Comparison of ENCODE assay signal across 2 cellular contexts in genomic region chr11:44950625-44951472, GRCh38.
TF ChIP-seq lines count a peak whose summit lies in the region.

TSS of gene TP53I11 (minus strand) at chr11:44950883. CDS start at chr11:44938335, 12,548 bp downstream.

TF ChIP-seq in liver, 16 proteins besides CTCF, POLR2A, EP300 and RAD21:
- TF ChIP-seq, protein P1, sequence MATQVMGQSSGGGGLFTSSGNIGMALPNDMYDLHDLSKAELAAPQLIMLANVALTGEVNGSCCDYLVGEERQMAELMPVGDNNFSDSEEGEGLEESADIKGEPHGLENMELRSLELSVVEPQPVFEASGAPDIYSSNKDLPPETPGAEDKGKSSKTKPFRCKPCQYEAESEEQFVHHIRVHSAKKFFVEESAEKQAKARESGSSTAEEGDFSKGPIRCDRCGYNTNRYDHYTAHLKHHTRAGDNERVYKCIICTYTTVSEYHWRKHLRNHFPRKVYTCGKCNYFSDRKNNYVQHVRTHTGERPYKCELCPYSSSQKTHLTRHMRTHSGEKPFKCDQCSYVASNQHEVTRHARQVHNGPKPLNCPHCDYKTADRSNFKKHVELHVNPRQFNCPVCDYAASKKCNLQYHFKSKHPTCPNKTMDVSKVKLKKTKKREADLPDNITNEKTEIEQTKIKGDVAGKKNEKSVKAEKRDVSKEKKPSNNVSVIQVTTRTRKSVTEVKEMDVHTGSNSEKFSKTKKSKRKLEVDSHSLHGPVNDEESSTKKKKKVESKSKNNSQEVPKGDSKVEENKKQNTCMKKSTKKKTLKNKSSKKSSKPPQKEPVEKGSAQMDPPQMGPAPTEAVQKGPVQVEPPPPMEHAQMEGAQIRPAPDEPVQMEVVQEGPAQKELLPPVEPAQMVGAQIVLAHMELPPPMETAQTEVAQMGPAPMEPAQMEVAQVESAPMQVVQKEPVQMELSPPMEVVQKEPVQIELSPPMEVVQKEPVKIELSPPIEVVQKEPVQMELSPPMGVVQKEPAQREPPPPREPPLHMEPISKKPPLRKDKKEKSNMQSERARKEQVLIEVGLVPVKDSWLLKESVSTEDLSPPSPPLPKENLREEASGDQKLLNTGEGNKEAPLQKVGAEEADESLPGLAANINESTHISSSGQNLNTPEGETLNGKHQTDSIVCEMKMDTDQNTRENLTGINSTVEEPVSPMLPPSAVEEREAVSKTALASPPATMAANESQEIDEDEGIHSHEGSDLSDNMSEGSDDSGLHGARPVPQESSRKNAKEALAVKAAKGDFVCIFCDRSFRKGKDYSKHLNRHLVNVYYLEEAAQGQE (IDR thresholded peaks at IDR 0.05): no peak
- TF ChIP-seq EGR1 (IDR thresholded peaks at IDR 0.05; ENCODE audit: low read depth in 2 of 2) (no peak), FOXA2 (IDR thresholded peaks at IDR 0.05) (no peak), ATF3 (IDR thresholded peaks at IDR 0.05) (no peak), NR2F2 (IDR thresholded peaks at IDR 0.05) (no peak), ZBTB33 (IDR thresholded peaks at IDR 0.05) (no peak)

TF ChIP-seq in HepG2, 621 proteins besides CTCF, POLR2A, EP300 and RAD21:
- no peak for TF ChIP-seq NR3C1 (CRISPR knock-in tag; IDR thresholded peaks at IDR 0.05)
- TF ChIP-seq, protein P2, sequence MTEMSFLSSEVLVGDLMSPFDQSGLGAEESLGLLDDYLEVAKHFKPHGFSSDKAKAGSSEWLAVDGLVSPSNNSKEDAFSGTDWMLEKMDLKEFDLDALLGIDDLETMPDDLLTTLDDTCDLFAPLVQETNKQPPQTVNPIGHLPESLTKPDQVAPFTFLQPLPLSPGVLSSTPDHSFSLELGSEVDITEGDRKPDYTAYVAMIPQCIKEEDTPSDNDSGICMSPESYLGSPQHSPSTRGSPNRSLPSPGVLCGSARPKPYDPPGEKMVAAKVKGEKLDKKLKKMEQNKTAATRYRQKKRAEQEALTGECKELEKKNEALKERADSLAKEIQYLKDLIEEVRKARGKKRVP (CRISPR knock-in tag; IDR thresholded peaks at IDR 0.05): no peak
- TF ChIP-seq, protein P3, sequence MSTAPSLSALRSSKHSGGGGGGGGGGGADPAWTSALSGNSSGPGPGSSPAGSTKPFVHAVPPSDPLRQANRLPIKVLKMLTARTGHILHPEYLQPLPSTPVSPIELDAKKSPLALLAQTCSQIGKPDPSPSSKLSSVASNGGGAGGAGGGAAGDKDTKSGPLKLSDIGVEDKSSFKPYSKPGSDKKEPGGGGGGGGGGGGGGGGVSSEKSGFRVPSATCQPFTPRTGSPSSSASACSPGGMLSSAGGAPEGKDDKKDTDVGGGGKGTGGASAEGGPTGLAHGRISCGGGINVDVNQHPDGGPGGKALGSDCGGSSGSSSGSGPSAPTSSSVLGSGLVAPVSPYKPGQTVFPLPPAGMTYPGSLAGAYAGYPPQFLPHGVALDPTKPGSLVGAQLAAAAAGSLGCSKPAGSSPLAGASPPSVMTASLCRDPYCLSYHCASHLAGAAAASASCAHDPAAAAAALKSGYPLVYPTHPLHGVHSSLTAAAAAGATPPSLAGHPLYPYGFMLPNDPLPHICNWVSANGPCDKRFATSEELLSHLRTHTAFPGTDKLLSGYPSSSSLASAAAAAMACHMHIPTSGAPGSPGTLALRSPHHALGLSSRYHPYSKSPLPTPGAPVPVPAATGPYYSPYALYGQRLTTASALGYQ (CRISPR knock-in tag; IDR thresholded peaks at IDR 0.05): no peak
- no peak for TF ChIP-seq IKZF4 (CRISPR knock-in tag; IDR thresholded peaks at IDR 0.05; ENCODE audit: borderline replicate concordance, low read depth, not compliant biosample characterization)
- TF ChIP-seq ATM (IDR thresholded peaks at IDR 0.05; ENCODE audit: borderline replicate concordance): no peak
